Comparison of ENCODE assay signal across 23 cellular contexts in genomic region chr3:28134198-28134597, GRCh38.
"Had no signal": no experiment of that assay in that cellular context is flagged by ENCODE, and none has a peak within 500 bp of the region (broad histone marks: within the 10 kb centered on the region; RNA-seq: fewer than 3 reads in every experiment).

No MANE protein-coding gene starts in this region.

- H3K4me2 ChIP-seq: KMS-11, SK-N-SH had no signal

- H3K9me2 ChIP-seq: SK-N-SH had no signal

- DNase-seq: Kasumi-1, MM.1S, NCI-H1092 treated with DMSO at 0.1 percent for 48 hours, NCI-H1436, NCI-H187, NCI-H2029, NCI-H2081 treated with DMSO at 0.1 percent for 48 hours, NCI-H2171, NCI-H226, NCI-H446, NCI-H510A, NCI-H524 treated with DMSO at 0.1 percent for 48 hours, NCI-H69, NCI-H774, PC-3, SHP77, SK-N-SH, SW 1271 had no signal

- H3K27ac ChIP-seq: HL-60, KMS-11, RWPE1 had no signal

- FAIRE-seq: HTR-8/SVneo had no signal

- ATAC-seq: Panc1, PC-3 had no signal

- H3K9me3 ChIP-seq: SK-N-SH had no signal

- H3K9ac ChIP-seq: KMS-11, SK-N-SH had no signal
